ENCODE assay signal across 1 cellular context in the genomic region with DNA sequence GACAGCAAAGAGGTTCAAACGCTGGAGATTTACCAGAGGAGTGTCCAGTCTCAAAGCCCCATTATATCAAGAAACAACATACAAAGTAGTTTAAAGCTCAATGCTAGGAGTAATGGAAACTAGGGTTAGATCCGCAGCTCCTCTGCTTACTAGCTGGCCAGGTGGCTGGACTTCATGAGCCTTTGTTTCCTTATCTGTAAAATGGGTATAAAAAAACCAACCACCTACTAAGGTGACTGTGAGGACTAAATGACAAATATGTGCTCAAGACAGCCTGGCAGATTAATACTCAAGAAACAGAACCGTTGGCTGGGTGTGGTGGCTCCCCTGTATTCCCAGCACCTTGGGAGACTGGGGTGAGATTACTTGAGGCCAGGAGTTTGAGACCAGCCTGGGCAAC.
TF ChIP-seq lines count a peak whose summit lies in the region.

No MANE protein-coding gene starts in this region.

TF ChIP-seq in K562, 482 proteins besides CTCF, POLR2A, EP300 and RAD21:
- TF ChIP-seq, protein P1, sequence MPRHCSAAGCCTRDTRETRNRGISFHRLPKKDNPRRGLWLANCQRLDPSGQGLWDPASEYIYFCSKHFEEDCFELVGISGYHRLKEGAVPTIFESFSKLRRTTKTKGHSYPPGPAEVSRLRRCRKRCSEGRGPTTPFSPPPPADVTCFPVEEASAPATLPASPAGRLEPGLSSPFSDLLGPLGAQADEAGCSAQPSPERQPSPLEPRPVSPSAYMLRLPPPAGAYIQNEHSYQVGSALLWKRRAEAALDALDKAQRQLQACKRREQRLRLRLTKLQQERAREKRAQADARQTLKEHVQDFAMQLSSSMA (CRISPR knock-in tag; IDR thresholded peaks at IDR 0.05), result no peak
- no peak for TF ChIP-seq HMG20B (CRISPR knock-in tag; IDR thresholded peaks at IDR 0.05)
- TF ChIP-seq, protein P2, sequence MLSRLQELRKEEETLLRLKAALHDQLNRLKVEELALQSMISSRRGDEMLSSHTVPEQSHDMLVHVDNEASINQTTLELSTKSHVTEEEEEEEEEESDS (CRISPR knock-in tag; IDR thresholded peaks at IDR 0.05), result no peak
- peak; percentile 35; the same call in 1 of the 2 replicates for TF ChIP-seq ADNP (tag; IDR thresholded peaks at IDR 0.05)
- peak in 1 of 2 experiments; percentile 38; a peak in 1 of 4 replicates for TF ChIP-seq KDM1A (IDR thresholded peaks at IDR 0.05)
- TF ChIP-seq BCOR (IDR thresholded peaks at IDR 0.05), result peak; percentile 59
- peak; percentile 73 for TF ChIP-seq RBM25 (IDR thresholded peaks at IDR 0.05; ENCODE audit: low read depth, low read length, severe bottlenecking)
- no peak for TF ChIP-seq NONO (IDR thresholded peaks at IDR 0.05; ENCODE audit: low read depth in 2 of 2, low read length in 1 of 2)
TF ChIP-seq in K562: peak in this region for 4.
